In genomic region chr16:86521236-86522197, GRCh38 we compare ENCODE assay signal across 1 cellular context.
TF ChIP-seq lines count a peak whose summit lies in the region.

No MANE protein-coding gene starts in this region.

TF ChIP-seq in K562, 482 proteins besides CTCF, POLR2A, EP300 and RAD21:
- TF ChIP-seq TBP (optimal IDR thresholded peaks at IDR 0.05; ENCODE audit: low read depth, low read length) (no peak), BCLAF1 (IDR thresholded peaks at IDR 0.05; ENCODE audit: borderline replicate concordance in 1 of 2, control insufficient read depth in 1 of 2, low read depth in 2 of 2, low read length in 1 of 2) (no peak), ZNF584 (CRISPR knock-in tag; IDR thresholded peaks at IDR 0.05; ENCODE audit: low read depth) (no peak)
